Comparison of ENCODE assay signal across 11 cellular contexts in the genomic region with DNA sequence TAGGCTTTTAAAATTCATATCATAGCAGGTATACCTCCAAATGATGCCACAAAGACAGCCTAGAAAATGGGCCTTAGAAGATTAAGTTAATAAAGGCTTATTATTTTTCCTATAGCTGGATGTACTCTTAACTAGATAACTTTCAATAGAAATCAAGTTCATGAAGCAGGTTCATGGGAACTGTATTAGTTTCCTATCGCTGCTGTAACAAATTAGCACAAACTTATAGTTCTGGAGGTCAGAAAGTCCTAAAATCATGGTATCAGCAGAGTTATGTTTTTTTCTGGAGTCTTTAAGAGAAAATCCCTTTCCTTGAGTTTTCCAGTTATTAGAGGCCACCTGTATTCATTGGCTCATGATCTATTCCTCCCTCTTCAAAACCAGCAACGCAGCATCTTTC.
"Had no signal": no experiment of that assay in that cellular context is flagged by ENCODE, and none has a peak within 500 bp of the region (broad histone marks: within the 10 kb centered on the region; RNA-seq: fewer than 3 reads in every experiment).

No MANE protein-coding gene starts in this region.

- H3K4me3 ChIP-seq: GM23248, GM23338, HAP-1 had no signal

- H3K36me3 ChIP-seq: HAP-1 had no signal

- H3K27ac ChIP-seq: GM23248 had no signal

- ATAC-seq: GM23338, HCT116 had no signal

- H3K4me2 ChIP-seq: GM23338 had no signal

- H3K9ac ChIP-seq: GM23248 had no signal

- DNase-seq: GM23248, GOT3, H7, H9, HCEC 1CT, HFFc6 had no signal

- FAIRE-seq: H1, H54 had no signal

- H2AFZ ChIP-seq: GM23248, GM23338 had no signal
